ENCODE assay signal across 10 cellular contexts in the genomic region with DNA sequence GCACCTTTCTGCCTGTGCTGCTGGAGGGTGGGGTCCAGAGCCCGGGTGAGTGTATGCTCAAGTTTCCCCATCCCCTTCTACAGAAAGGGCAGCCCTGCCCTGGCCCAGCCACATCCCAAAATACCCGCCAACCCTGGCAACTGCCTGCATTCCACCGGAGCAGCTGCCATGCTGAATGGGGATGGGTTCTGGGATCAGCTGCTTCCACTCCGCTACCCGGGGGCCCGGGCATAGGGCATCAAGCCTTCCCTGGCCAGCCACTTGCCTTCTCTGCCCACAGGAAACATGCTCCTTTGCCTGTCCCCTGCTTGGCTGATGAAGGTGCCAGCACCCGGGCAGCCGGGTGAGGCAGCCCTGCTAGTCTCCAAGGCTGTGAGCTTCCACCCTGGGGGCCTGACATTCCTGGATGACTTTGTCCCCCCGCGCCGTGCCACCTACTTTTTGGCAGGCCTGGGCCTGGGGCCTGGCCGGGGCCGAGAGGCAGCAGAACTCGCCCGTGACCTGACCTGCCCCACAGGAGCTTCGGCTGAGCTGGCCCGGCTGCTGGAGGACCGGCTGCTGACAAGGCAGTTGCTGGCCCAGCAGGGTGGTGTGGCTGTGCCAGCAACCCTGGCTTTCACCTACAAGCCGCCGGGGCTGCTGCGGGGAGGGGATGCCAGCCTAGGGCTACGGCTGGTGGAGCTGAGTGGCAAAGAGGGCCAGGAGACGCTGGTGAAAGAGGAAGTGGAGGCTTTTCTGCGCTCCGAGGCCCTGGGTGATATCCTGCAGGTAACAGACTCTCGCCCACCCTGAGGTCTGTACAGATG. TPM values are rescaled to one million over a fixed set of nuclear protein-coding genes. Genes with fewer than 3 reads are reported as not detected.
DNase-seq lines count a peak whose midpoint lies in the region; ATAC-seq and TF ChIP-seq lines count a peak whose summit lies in the region.
"Had no signal": no experiment of that assay in that cellular context is flagged by ENCODE, and none has a peak within 500 bp of the region (broad histone marks: within the 10 kb centered on the region; RNA-seq: fewer than 3 reads in every experiment).

No MANE protein-coding gene starts in this region.

- no peaks in the 10 kb centered on the region for H3K36me3 ChIP-seq in lower lobe of right lung
- H3K36me3 ChIP-seq: upper lobe of left lung had no signal

- DNase-seq in CD1c-positive myeloid dendritic cell (ENCODE audit: extremely low spot score), result peak; percentile 36
- no peak for DNase-seq in Jurkat, Clone E6-1 (ENCODE audit: low read depth, low spot score)
- no peak for DNase-seq in activated T-helper 2 cell treated with anti-CD3 and anti-CD28 coated beads, Interferon-gamma antibody, Interleukin-2, Interleukin-4, amounts not matched to agents 10 μg/mL and 5 μg/mL and 100 μg/mL, durations not matched to agents 14 hours and 24 hours and 36 hours (ENCODE audit: low spot score)
- peak; percentile 97 for DNase-seq in myocyte (ENCODE audit: low read depth)
- DNase-seq in erythroblast (lab: John Stamatoyannopoulos, UW), result no peak
- DNase-seq in lower lobe of right lung, result no peak
- DNase-seq: glutamatergic neuron had no signal

- H3K4me3 ChIP-seq in Jurkat, Clone E6-1 (ENCODE audit: low read length), result peak overlapping the region; percentile 7
- H3K4me3 ChIP-seq in lower lobe of right lung, result no peak overlapping the region
- H3K4me3 ChIP-seq: upper lobe of left lung had no signal

- no peaks in the 10 kb centered on the region for H3K36me3 Mint-ChIP-seq in activated T-helper 2 cell treated with anti-CD3 and anti-CD28 coated beads, Interferon-gamma antibody, Interleukin-2, Interleukin-4, amounts not matched to agents 10 μg/mL and 5 μg/mL and 100 μg/mL, durations not matched to agents 14 hours and 24 hours and 36 hours (ENCODE audit: low read depth)

- no peak for ATAC-seq in GM18517 (IDR thresholded peaks at IDR 0.05; ENCODE audit: unreplicated experiment)
- ATAC-seq in GM19395 (IDR thresholded peaks at IDR 0.05; ENCODE audit: unreplicated experiment), result no peak
- ATAC-seq in lower lobe of right lung, result no peak

- no peak overlapping the region for H3K27ac Mint-ChIP-seq in activated T-helper 2 cell treated with anti-CD3 and anti-CD28 coated beads, Interferon-gamma antibody, Interleukin-2, Interleukin-4, amounts not matched to agents 10 μg/mL and 5 μg/mL and 100 μg/mL, durations not matched to agents 14 hours and 24 hours and 36 hours

- H3K4me1 Mint-ChIP-seq in activated T-helper 2 cell treated with anti-CD3 and anti-CD28 coated beads, Interferon-gamma antibody, Interleukin-2, Interleukin-4, amounts not matched to agents 10 μg/mL and 5 μg/mL and 100 μg/mL, durations not matched to agents 14 hours and 24 hours and 36 hours (ENCODE audit: low read depth), result peaks cover 22% of the 10 kb centered on the region

- TF ChIP-seq CTCF in lower lobe of right lung (IDR thresholded peaks at IDR 0.05), result no peak

- peak overlapping the region; percentile 58 for H3K4me3 Mint-ChIP-seq in activated T-helper 2 cell treated with anti-CD3 and anti-CD28 coated beads, Interferon-gamma antibody, Interleukin-2, Interleukin-4, amounts not matched to agents 10 μg/mL and 5 μg/mL and 100 μg/mL, durations not matched to agents 14 hours and 24 hours and 36 hours (ENCODE audit: low read depth)

- intact Hi-C loops in activated T-helper 2 cell treated with anti-CD3 and anti-CD28 coated beads, Interferon-gamma antibody, Interleukin-2, Interleukin-4, amounts not matched to agents 10 μg/mL and 5 μg/mL and 100 μg/mL, durations not matched to agents 14 hours and 24 hours and 36 hours (cut with micrococcal nuclease), result no loop called here
- intact Hi-C loops in lower lobe of right lung (cut with DNase I), result no loop called here

- H3K27me3 Mint-ChIP-seq in activated T-helper 2 cell treated with anti-CD3 and anti-CD28 coated beads, Interferon-gamma antibody, Interleukin-2, Interleukin-4, amounts not matched to agents 10 μg/mL and 5 μg/mL and 100 μg/mL, durations not matched to agents 14 hours and 24 hours and 36 hours (ENCODE audit: low read depth), result peaks cover 10% of the 10 kb centered on the region

- no peaks in the 10 kb centered on the region for H3K27me3 ChIP-seq in lower lobe of right lung (ENCODE audit: low read depth)

- no peaks in the 10 kb centered on the region for H3K9me3 Mint-ChIP-seq in activated T-helper 2 cell treated with anti-CD3 and anti-CD28 coated beads, Interferon-gamma antibody, Interleukin-2, Interleukin-4, amounts not matched to agents 10 μg/mL and 5 μg/mL and 100 μg/mL, durations not matched to agents 14 hours and 24 hours and 36 hours

- no peaks in the 10 kb centered on the region for H3K9me3 ChIP-seq in lower lobe of right lung
- H3K9me3 ChIP-seq: upper lobe of left lung had no signal

- no peak for TF ChIP-seq POLR2A in erythroblast (IDR thresholded peaks at IDR 0.05; ENCODE audit: low read length)

- no peak overlapping the region for H3K27ac ChIP-seq in lower lobe of right lung

- peaks cover 55% of the 10 kb centered on the region for H3K4me1 ChIP-seq in lower lobe of right lung

RNA-seq across cellular contexts. Expression of gene CARNS1, which starts 3.2 kb away (rescaled TPM):
- polyA plus RNA-seq in Jurkat, Clone E6-1 (2012; ENCODE audit: insufficient read depth, insufficient read length), result 0.58 TPM
- 0.51 and 0.68 TPM in 2 replicates for total RNA-seq in activated T-helper 2 cell treated with anti-CD3 and anti-CD28 coated beads, Interferon-gamma antibody, Interleukin-2, Interleukin-4, amounts not matched to agents 10 μg/mL and 5 μg/mL and 100 μg/mL, durations not matched to agents 14 hours and 24 hours and 36 hours
- total RNA-seq in myocyte (49.7 and 83.0 TPM in 2 replicates), lower lobe of right lung (0.71 TPM)
- 36.3 TPM for polyA plus RNA-seq in myocyte (2012)

RNA-seq across cellular contexts. Expression of gene RPS6KB2, which starts 9.6 kb away (rescaled TPM):
- polyA plus RNA-seq in Jurkat, Clone E6-1 (2012; ENCODE audit: insufficient read depth, insufficient read length), result 105 TPM
- total RNA-seq in activated T-helper 2 cell treated with anti-CD3 and anti-CD28 coated beads, Interferon-gamma antibody, Interleukin-2, Interleukin-4, amounts not matched to agents 10 μg/mL and 5 μg/mL and 100 μg/mL, durations not matched to agents 14 hours and 24 hours and 36 hours, result 67.6 and 70.2 TPM in 2 replicates
- 53.3 and 77.4 TPM in 2 replicates for total RNA-seq in myocyte
- polyA plus RNA-seq in myocyte (2012), result 36.0 TPM
- total RNA-seq in lower lobe of right lung, result 42.1 TPM

RNA-seq across cellular contexts. Expression of gene TBC1D10C, which starts 14.8 kb away (rescaled TPM):
- 105 TPM for polyA plus RNA-seq in Jurkat, Clone E6-1 (2012; ENCODE audit: insufficient read depth, insufficient read length)
- total RNA-seq in activated T-helper 2 cell treated with anti-CD3 and anti-CD28 coated beads, Interferon-gamma antibody, Interleukin-2, Interleukin-4, amounts not matched to agents 10 μg/mL and 5 μg/mL and 100 μg/mL, durations not matched to agents 14 hours and 24 hours and 36 hours, result 112 and 118 TPM in 2 replicates
- total RNA-seq in myocyte (not detected in 2 replicates), lower lobe of right lung (45.3 TPM)
- polyA plus RNA-seq in myocyte (2012), result 2.2 TPM

RNA-seq across cellular contexts. Expression of gene PPP1CA, which starts 17.0 kb away (rescaled TPM):
- 286 TPM for polyA plus RNA-seq in Jurkat, Clone E6-1 (2012; ENCODE audit: insufficient read depth, insufficient read length)
- total RNA-seq in activated T-helper 2 cell treated with anti-CD3 and anti-CD28 coated beads, Interferon-gamma antibody, Interleukin-2, Interleukin-4, amounts not matched to agents 10 μg/mL and 5 μg/mL and 100 μg/mL, durations not matched to agents 14 hours and 24 hours and 36 hours, result 250 and 262 TPM in 2 replicates
- total RNA-seq in myocyte (229 and 241 TPM in 2 replicates), lower lobe of right lung (144 TPM)
- 169 TPM for polyA plus RNA-seq in myocyte (2012)

RNA-seq across cellular contexts. Expression of gene PTPRCAP, which starts 18.8 kb away (rescaled TPM):
- 125 TPM for polyA plus RNA-seq in Jurkat, Clone E6-1 (2012; ENCODE audit: insufficient read depth, insufficient read length)
- total RNA-seq in activated T-helper 2 cell treated with anti-CD3 and anti-CD28 coated beads, Interferon-gamma antibody, Interleukin-2, Interleukin-4, amounts not matched to agents 10 μg/mL and 5 μg/mL and 100 μg/mL, durations not matched to agents 14 hours and 24 hours and 36 hours, result 89.8 and 94.4 TPM in 2 replicates
- total RNA-seq in myocyte (0.88 and 0.94 TPM in 2 replicates), lower lobe of right lung (15.7 TPM)
- polyA plus RNA-seq in myocyte (2012), result 0.62 TPM

Comparison
In these comparisons a context has a peak if more than half of its experiments do, and no peak if none do; other contexts are left out.
1. DNase-seq: peak in CD1c-positive myeloid dendritic cell (single experiment) and myocyte (single experiment); none in Jurkat, Clone E6-1 (single experiment), activated T-helper 2 cell treated with anti-CD3 and anti-CD28 coated beads, Interferon-gamma antibody, Interleukin-2, Interleukin-4, amounts not matched to agents 10 μg/mL and 5 μg/mL and 100 μg/mL, durations not matched to agents 14 hours and 24 hours and 36 hours (single experiment), erythroblast (0 of 2) and lower lobe of right lung (single experiment).
2. RNA of gene CARNS1, which starts 3.2 kb away (total RNA-seq): 49.7 to 83.0 TPM in myocyte; 0.71 TPM in lower lobe of right lung (single experiment) and 0.51 to 0.68 TPM in activated T-helper 2 cell treated with anti-CD3 and anti-CD28 coated beads, Interferon-gamma antibody, Interleukin-2, Interleukin-4, amounts not matched to agents 10 μg/mL and 5 μg/mL and 100 μg/mL, durations not matched to agents 14 hours and 24 hours and 36 hours; every median in the first group is over 10 times any median in the second.
3. RNA of gene TBC1D10C, which starts 14.8 kb away (total RNA-seq): 112 to 118 TPM in activated T-helper 2 cell treated with anti-CD3 and anti-CD28 coated beads, Interferon-gamma antibody, Interleukin-2, Interleukin-4, amounts not matched to agents 10 μg/mL and 5 μg/mL and 100 μg/mL, durations not matched to agents 14 hours and 24 hours and 36 hours and 45.3 TPM in lower lobe of right lung (single experiment); not detected in myocyte; every median in the first group is over 10 times any median in the second.